ENCODE assay signal across 11 cellular contexts in the genomic region with DNA sequence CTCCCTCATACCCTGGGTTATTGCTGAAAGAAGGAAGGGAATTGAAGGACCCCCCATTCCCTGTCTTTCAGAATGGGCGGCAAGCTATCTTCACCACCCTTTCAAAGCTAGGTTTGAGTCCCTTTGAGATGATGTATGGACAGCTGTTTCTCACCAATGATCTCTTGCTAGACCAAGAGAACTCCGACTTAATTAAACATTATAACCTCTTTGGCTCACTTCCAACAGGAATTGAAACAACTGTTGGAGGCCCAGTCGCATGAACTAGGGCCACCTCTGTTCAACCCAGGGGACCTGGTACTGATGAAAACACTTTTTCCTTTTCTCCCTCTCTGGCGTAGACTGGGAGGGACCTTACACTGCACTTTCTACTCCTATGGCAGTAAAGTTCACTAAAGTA.
DNase-seq lines count a peak whose midpoint lies in the region; ATAC-seq, FAIRE-seq and TF ChIP-seq lines count a peak whose summit lies in the region.
"Had no signal": no experiment of that assay in that cellular context is flagged by ENCODE, and none has a peak within 500 bp of the region (broad histone marks: within the 10 kb centered on the region; RNA-seq: fewer than 3 reads in every experiment).

No MANE protein-coding gene starts in this region.

- H3K9me3 ChIP-seq in GM12878 (replicated peaks; ENCODE audit: control insufficient read depth, insufficient read depth, low read length) = peaks cover 3% of the 10 kb centered on the region; the same call in 1 of the 3 replicates

- H3K4me3 ChIP-seq in GM12878 = no peak overlapping the region

- no TSS peak for BruUV-seq in GM12878 (replicated peaks; lab: Mats Ljungman, UMichigan)

- RAD21 ChIA-PET in GM12878 (lab: Charles Lee; ENCODE audit: unreplicated experiment) = interaction anchor here (1.1 to 2.5 kb wide), 4 partner anchors 114 to 728 kb away, joined by 4 to 9 read pairs (median 4); no protein-coding TSS in a partner anchor

- no peak for FAIRE-seq in GM12878 (lab: Jason Lieb, UNC)
- FAIRE-seq: A204.1 had no signal

- no peaks in the 10 kb centered on the region for H3K79me2 ChIP-seq in GM12878 (ENCODE audit: control insufficient read depth, insufficient read depth, low read length)

- H3K27ac ChIP-seq in GM12878 (ENCODE audit: control insufficient read depth, insufficient read depth) = no peak overlapping the region

- CTCF ChIA-PET in GM12878 (lab: Yijun Ruan, JAX) = interaction anchor here (0.7 to 3.4 kb wide), 14 partner anchors 8 to 732 kb away, joined by 3 to 20 read pairs (median 5); a partner anchor contains a TSS

- no peak for ATAC-seq in GM12878
- ATAC-seq in GM19467 (IDR thresholded peaks at IDR 0.05; ENCODE audit: unreplicated experiment) = no peak
- ATAC-seq in HG02642 (IDR thresholded peaks at IDR 0.05; ENCODE audit: poor library complexity, unreplicated experiment) = no peak

- no peaks in the 10 kb centered on the region for H4K20me1 ChIP-seq in GM12878 (ENCODE audit: control insufficient read depth, insufficient read depth)

- no peak for TF ChIP-seq RAD21 in GM12878 (IDR thresholded peaks at IDR 0.05; ENCODE audit: insufficient read depth, low read depth, low read length)

- no peak for TF ChIP-seq EP300 in GM12878 (IDR thresholded peaks at IDR 0.05; ENCODE audit: borderline replicate concordance in 1 of 2, control insufficient read depth in 1 of 2, low read depth in 2 of 2, low read length in 2 of 2)

- POLR2A ChIA-PET in GM12878 (lab: Charles Lee) = no interaction called here

- TF ChIP-seq CTCF in GM12878 (IDR thresholded peaks at IDR 0.05 in 2 of 3, conservative IDR thresholded peaks at IDR 0.05 in 1 of 3; ENCODE audit: control insufficient read depth in 2 of 3, extremely low read depth in 1 of 3, insufficient read depth in 1 of 3, low read depth in 3 of 3, low read length in 3 of 3) = no peak

- no peaks in the 10 kb centered on the region for H3K27me3 ChIP-seq in GM12878 (replicated peaks in 1 of 2; ENCODE audit: control insufficient read depth in 2 of 2, insufficient read depth in 2 of 2, low read length in 1 of 2)

- intact Hi-C loops in GM12878 (cut with micrococcal nuclease; ENCODE audit: unreplicated experiment) = loop anchor here (5.0 to 10.0 kb wide), 2 partner anchors 459 to 697 kb away; no protein-coding TSS in a partner anchor

- in situ Hi-C loops in GM12878 (cut with MboI) = no loop called here

- no peak for TF ChIP-seq POLR2A in GM12878 (IDR thresholded peaks at IDR 0.05; ENCODE audit: low read depth, low read length)

- peaks cover 15% of the 10 kb centered on the region; the same call in 1 of the 2 replicates for H3K4me1 ChIP-seq in GM12878 (ENCODE audit: control insufficient read depth, insufficient read depth, low read length)

- DNase-seq in NCI-H82 (lab: John Stamatoyannopoulos, UW) = peak; percentile 45
- no peak for DNase-seq in NCI-H82 treated with DMSO at 0.1 percent for 48 hours (lab: John Stamatoyannopoulos, UW; ENCODE audit: unreplicated experiment)
- DNase-seq in NCI-H69 (lab: John Stamatoyannopoulos, UW) = peak; percentile 38
- DNase-seq in GM12878 (ENCODE audit: low read depth, low spot score) = no peak
- DNase-seq in Kasumi-1 (lab: John Stamatoyannopoulos, UW) = no peak
- DNase-seq: CD4-positive, alpha-beta T cell; GDM1; HFFc6 had no signal

- no peak overlapping the region for H3K9ac ChIP-seq in GM12878 (ENCODE audit: control insufficient read depth, insufficient read depth, low read length)

- SMC1A ChIA-PET in GM12878 (lab: Charles Lee; ENCODE audit: uncharacterized antibody, unreplicated experiment) = interaction anchor here (0.6 to 2.7 kb wide), 9 partner anchors 32 to 728 kb away, joined by 3 to 10 read pairs (median 4); no protein-coding TSS in a partner anchor

- no peak overlapping the region for H3K4me2 ChIP-seq in GM12878 (ENCODE audit: control insufficient read depth, insufficient read depth)

- no peak overlapping the region for H2AFZ ChIP-seq in GM12878 (ENCODE audit: control insufficient read depth, low read depth, low read length)

- no peaks in the 10 kb centered on the region for H3K36me3 ChIP-seq in GM12878 (ENCODE audit: control insufficient read depth in 2 of 2, insufficient read depth in 2 of 2, low read length in 1 of 2)

- 40% methylated on average over 4 of the region's 4 CpGs for WGBS in GM12878 (ENCODE audit: insufficient coverage, insufficient replicate concordance, low lambda C conversion rate, missing lambda C conversion rate)

TF ChIP-seq in GM12878, 131 proteins besides CTCF, POLR2A, EP300 and RAD21:
- TF ChIP-seq, protein P1, sequence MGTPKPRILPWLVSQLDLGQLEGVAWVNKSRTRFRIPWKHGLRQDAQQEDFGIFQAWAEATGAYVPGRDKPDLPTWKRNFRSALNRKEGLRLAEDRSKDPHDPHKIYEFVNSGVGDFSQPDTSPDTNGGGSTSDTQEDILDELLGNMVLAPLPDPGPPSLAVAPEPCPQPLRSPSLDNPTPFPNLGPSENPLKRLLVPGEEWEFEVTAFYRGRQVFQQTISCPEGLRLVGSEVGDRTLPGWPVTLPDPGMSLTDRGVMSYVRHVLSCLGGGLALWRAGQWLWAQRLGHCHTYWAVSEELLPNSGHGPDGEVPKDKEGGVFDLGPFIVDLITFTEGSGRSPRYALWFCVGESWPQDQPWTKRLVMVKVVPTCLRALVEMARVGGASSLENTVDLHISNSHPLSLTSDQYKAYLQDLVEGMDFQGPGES (IDR thresholded peaks at IDR 0.05) = no peak
- peak; percentile 45; the same call in 1 of the 2 replicates for TF ChIP-seq SPI1 (IDR thresholded peaks at IDR 0.05; ENCODE audit: borderline replicate concordance, insufficient read depth, low read depth, low read length)

Comparison
In these comparisons a context has a peak if more than half of its experiments do, and no peak if none do; other contexts are left out.
1. DNase-seq: peak in NCI-H82 (single experiment) and NCI-H69 (single experiment); none in NCI-H82 treated with DMSO at 0.1 percent for 48 hours (single experiment), GM12878 (single experiment) and Kasumi-1 (0 of 2).